ENCODE assay signal across 9 cellular contexts in the genomic region with DNA sequence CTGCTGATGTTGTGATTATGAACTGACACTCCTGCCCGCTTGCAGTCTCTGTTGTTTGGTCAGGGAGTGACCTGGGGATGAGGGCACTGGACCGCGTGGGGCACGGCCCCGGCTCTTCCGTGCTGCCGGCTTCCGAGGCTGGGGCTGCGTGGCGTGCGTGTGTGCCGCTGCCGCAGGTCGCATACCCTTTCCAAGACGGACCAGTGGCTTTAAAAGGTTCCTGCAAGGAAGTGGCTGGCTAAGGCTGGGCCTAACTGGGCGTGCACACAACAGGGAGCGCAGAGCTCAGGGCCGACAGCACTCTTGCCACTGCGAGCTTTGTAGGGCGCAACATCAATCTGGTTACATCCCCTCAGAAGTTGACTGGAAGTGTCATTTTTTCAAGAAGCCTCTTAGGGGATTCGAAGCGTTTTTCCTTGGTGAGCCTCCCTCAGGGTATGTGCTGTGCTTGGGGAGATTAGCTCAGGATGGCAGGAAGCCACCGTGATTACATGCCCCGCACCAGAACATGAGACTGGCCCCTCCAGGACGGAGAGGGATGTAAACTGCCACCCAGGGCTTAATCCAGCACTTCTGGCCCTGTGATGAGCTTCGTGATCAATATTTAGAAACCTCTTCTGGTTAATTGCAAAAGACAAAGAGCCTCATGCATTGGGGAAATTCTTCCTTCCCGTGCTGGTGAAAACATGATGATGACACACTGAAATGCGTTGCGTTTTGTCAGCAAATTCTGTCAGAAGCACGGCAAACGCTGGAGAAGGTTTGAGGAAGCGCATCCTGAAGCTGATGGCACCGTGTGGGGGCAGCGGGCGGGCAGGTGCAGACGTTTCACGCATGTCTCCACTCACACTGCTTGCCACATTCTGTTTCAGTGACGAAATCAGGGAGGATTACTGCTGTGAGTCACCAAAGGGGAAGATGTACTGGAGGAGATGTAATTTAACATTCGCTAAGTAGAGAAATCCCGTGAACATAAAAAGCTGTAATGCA. TPM values are rescaled to one million over a fixed set of nuclear protein-coding genes. Genes with fewer than 3 reads are reported as not detected.
A peak's percentile ranks its signal among the peaks of the same experiment; 100 is the strongest.
DNase-seq lines count a peak whose midpoint lies in the region; ATAC-seq and TF ChIP-seq lines count a peak whose summit lies in the region.
"Had no signal": no experiment of that assay in that cellular context is flagged by ENCODE, and none has a peak within 500 bp of the region (broad histone marks: within the 10 kb centered on the region; RNA-seq: fewer than 3 reads in every experiment).

No MANE protein-coding gene starts in this region.

- H3K9me3 Mint-ChIP-seq in activated CD8-positive, alpha-beta T cell treated with anti-CD3 and anti-CD28 coated beads for 36 hours = no peaks in the 10 kb centered on the region
- no peaks in the 10 kb centered on the region for H3K9me3 Mint-ChIP-seq in activated CD8-positive, alpha-beta T cell treated with anti-CD3 and anti-CD28 coated beads, Interleukin-2, amount 10 ng/mL, durations not matched to agents 7 days and 5 days (ENCODE audit: insufficient read depth)

- no peaks in the 10 kb centered on the region for H3K27me3 ChIP-seq in suprapubic skin

- H3K36me3 Mint-ChIP-seq in activated CD8-positive, alpha-beta T cell treated with anti-CD3 and anti-CD28 coated beads for 36 hours (ENCODE audit: low read depth) = peaks cover 30% of the 10 kb centered on the region
- peaks cover 54% of the 10 kb centered on the region for H3K36me3 Mint-ChIP-seq in activated CD8-positive, alpha-beta T cell treated with anti-CD3 and anti-CD28 coated beads, Interleukin-2, amount 10 ng/mL, durations not matched to agents 7 days and 5 days (ENCODE audit: low read depth)

- POLR2A ChIA-PET in activated CD8-positive, alpha-beta T cell treated with anti-CD3 and anti-CD28 coated beads for 36 hours (lab: Charles Lee) = interaction anchor here (1.4 to 2.6 kb wide), 2 partner anchors 9 to 11 kb away, joined by 6 to 14 read pairs; a partner anchor contains a TSS
- POLR2A ChIA-PET in activated CD8-positive, alpha-beta T cell treated with anti-CD3 and anti-CD28 coated beads, Interleukin-2, amount 10 ng/mL, durations not matched to agents 7 days and 5 days (lab: Charles Lee) = interaction anchor here (2.0 kb wide), 1 partner anchor 11 kb away, joined by 11 read pairs; a partner anchor contains a TSS

- peak; percentile 26 for DNase-seq in activated CD8-positive, alpha-beta T cell treated with anti-CD3 and anti-CD28 coated beads for 36 hours
- DNase-seq in activated CD8-positive, alpha-beta T cell treated with anti-CD3 and anti-CD28 coated beads, Interleukin-2, amount 10 ng/mL, durations not matched to agents 7 days and 5 days = no peak
- peak; percentile 61 for DNase-seq in kidney glomerular epithelial cell (lab: John Stamatoyannopoulos, UW)
- no peak for DNase-seq in suprapubic skin (ENCODE audit: low spot score in 2 of 2)
- DNase-seq in OCI-M1 (lab: John Stamatoyannopoulos, UW) = no peak
- DNase-seq in effector CD4-positive, alpha-beta T cell = no peak

- intact Hi-C loops in activated CD8-positive, alpha-beta T cell treated with anti-CD3 and anti-CD28 coated beads for 36 hours (cut with micrococcal nuclease) = no loop called here

- peaks cover 48% of the 10 kb centered on the region for H3K4me1 Mint-ChIP-seq in activated CD8-positive, alpha-beta T cell treated with anti-CD3 and anti-CD28 coated beads for 36 hours (ENCODE audit: low read depth)
- H3K4me1 Mint-ChIP-seq in activated CD8-positive, alpha-beta T cell treated with anti-CD3 and anti-CD28 coated beads, Interleukin-2, amount 10 ng/mL, durations not matched to agents 7 days and 5 days (ENCODE audit: low read depth) = peaks cover 25% of the 10 kb centered on the region

- H3K4me3 ChIP-seq in suprapubic skin = no peak overlapping the region

- ATAC-seq in activated CD8-positive, alpha-beta T cell treated with anti-CD3 and anti-CD28 coated beads for 36 hours = peak; percentile 45
- ATAC-seq in activated CD8-positive, alpha-beta T cell treated with anti-CD3 and anti-CD28 coated beads, Interleukin-2, amount 10 ng/mL, durations not matched to agents 7 days and 5 days = no peak
- no peak for ATAC-seq in GM19455 (IDR thresholded peaks at IDR 0.05; ENCODE audit: unreplicated experiment)

- no peak overlapping the region for H3K4me3 Mint-ChIP-seq in activated CD8-positive, alpha-beta T cell treated with anti-CD3 and anti-CD28 coated beads for 36 hours
- no peak overlapping the region for H3K4me3 Mint-ChIP-seq in activated CD8-positive, alpha-beta T cell treated with anti-CD3 and anti-CD28 coated beads, Interleukin-2, amount 10 ng/mL, durations not matched to agents 7 days and 5 days
- H3K4me3 Mint-ChIP-seq: B cell had no signal

- H3K27me3 Mint-ChIP-seq in activated CD8-positive, alpha-beta T cell treated with anti-CD3 and anti-CD28 coated beads for 36 hours = no peaks in the 10 kb centered on the region
- no peaks in the 10 kb centered on the region for H3K27me3 Mint-ChIP-seq in activated CD8-positive, alpha-beta T cell treated with anti-CD3 and anti-CD28 coated beads, Interleukin-2, amount 10 ng/mL, durations not matched to agents 7 days and 5 days (ENCODE audit: low read depth)
- H3K27me3 Mint-ChIP-seq: B cell had no signal

- H3K27ac Mint-ChIP-seq in activated CD8-positive, alpha-beta T cell treated with anti-CD3 and anti-CD28 coated beads for 36 hours = peak overlapping the region; percentile 71
- no peak overlapping the region for H3K27ac Mint-ChIP-seq in activated CD8-positive, alpha-beta T cell treated with anti-CD3 and anti-CD28 coated beads, Interleukin-2, amount 10 ng/mL, durations not matched to agents 7 days and 5 days
- H3K27ac Mint-ChIP-seq: B cell had no signal

- no peak for TF ChIP-seq CTCF in activated CD8-positive, alpha-beta T cell treated with anti-CD3 and anti-CD28 coated beads for 36 hours (IDR thresholded peaks at IDR 0.05)
- no peak for TF ChIP-seq CTCF in suprapubic skin (IDR thresholded peaks at IDR 0.05)

- H3K4me1 ChIP-seq in suprapubic skin = peaks cover 26% of the 10 kb centered on the region

- no peak for TF ChIP-seq EP300 in suprapubic skin (IDR thresholded peaks at IDR 0.05)

- H3K9me3 ChIP-seq in suprapubic skin = no peaks in the 10 kb centered on the region

- no peak for TF ChIP-seq POLR2A in suprapubic skin (IDR thresholded peaks at IDR 0.05)

- CTCF ChIA-PET in activated CD8-positive, alpha-beta T cell treated with anti-CD3 and anti-CD28 coated beads for 36 hours (lab: Charles Lee) = interaction anchor here (1.1 to 1.8 kb wide), 3 partner anchors 9 to 14 kb away, joined by 3 to 8 read pairs (median 3); no protein-coding TSS in a partner anchor
- CTCF ChIA-PET in activated CD8-positive, alpha-beta T cell treated with anti-CD3 and anti-CD28 coated beads, Interleukin-2, amount 10 ng/mL, durations not matched to agents 7 days and 5 days (lab: Charles Lee) = interaction anchor here (1.6 to 2.2 kb wide), 2 partner anchors 10 to 170 kb away, joined by 3 to 5 read pairs; no protein-coding TSS in a partner anchor

- 62% methylated on average over 37 of the region's 40 CpGs for WGBS in suprapubic skin

- H3K27ac ChIP-seq in angular gyrus (ENCODE audit: low read depth, low read length) (peak overlapping the region; percentile 40), suprapubic skin (peak overlapping the region; percentile 38)

- H3K36me3 ChIP-seq in suprapubic skin = peaks cover 40% of the 10 kb centered on the region

RNA-seq across cellular contexts. Expression of a gene that starts 11.1 kb away (rescaled TPM):
- total RNA-seq in activated CD8-positive, alpha-beta T cell treated with anti-CD3 and anti-CD28 coated beads for 36 hours = 10 to 100 TPM; 32.3 to 37.0 TPM
- total RNA-seq in activated CD8-positive, alpha-beta T cell treated with anti-CD3 and anti-CD28 coated beads, Interleukin-2, amount 10 ng/mL, durations not matched to agents 7 days and 5 days = 10 to 100 TPM; 60.3 to 65.1 TPM
- 100 to 1,000 TPM in 1 of 4 donors, 10 to 100 TPM in 3; 58.7 to 112 (median 69.5) TPM for total RNA-seq in suprapubic skin

RNA-seq across cellular contexts. Expression of a gene that starts 46.2 kb away (rescaled TPM):
- 10 to 100 TPM; 18.6 to 20.2 TPM for total RNA-seq in activated CD8-positive, alpha-beta T cell treated with anti-CD3 and anti-CD28 coated beads for 36 hours
- 10 to 100 TPM; 16.7 to 17.0 TPM for total RNA-seq in activated CD8-positive, alpha-beta T cell treated with anti-CD3 and anti-CD28 coated beads, Interleukin-2, amount 10 ng/mL, durations not matched to agents 7 days and 5 days
- total RNA-seq in suprapubic skin = 100 to 1,000 TPM in 1 of 4 donors, 10 to 100 TPM in 3; 16.2 to 107 (median 24.9) TPM

RNA-seq across cellular contexts. Expression of a gene that starts 51.8 kb away (rescaled TPM):
- total RNA-seq in activated CD8-positive, alpha-beta T cell treated with anti-CD3 and anti-CD28 coated beads for 36 hours = 100 to 1,000 TPM; 136 TPM
- total RNA-seq in activated CD8-positive, alpha-beta T cell treated with anti-CD3 and anti-CD28 coated beads, Interleukin-2, amount 10 ng/mL, durations not matched to agents 7 days and 5 days = 100 to 1,000 TPM; 214 to 217 TPM
- total RNA-seq in suprapubic skin = 100 to 1,000 TPM; 145 to 255 (median 181) TPM

Comparison
In these comparisons a context has a peak if more than half of its experiments do, and no peak if none do; other contexts are left out.
1. DNase-seq: peak in activated CD8-positive, alpha-beta T cell treated with anti-CD3 and anti-CD28 coated beads for 36 hours (single experiment) and kidney glomerular epithelial cell (single experiment); none in activated CD8-positive, alpha-beta T cell treated with anti-CD3 and anti-CD28 coated beads, Interleukin-2, amount 10 ng/mL, durations not matched to agents 7 days and 5 days (single experiment), suprapubic skin (0 of 2), OCI-M1 (single experiment) and effector CD4-positive, alpha-beta T cell (single experiment).